In genomic region chr11:17504330-17505107, GRCh38 we compare ENCODE assay signal across 9 cellular contexts. TPM values are rescaled to one million over a fixed set of nuclear protein-coding genes. Genes with fewer than 3 reads are reported as not detected.
A peak's percentile ranks its signal among the peaks of the same experiment; 100 is the strongest.
DNase-seq lines count a peak whose midpoint lies in the region; ATAC-seq and TF ChIP-seq lines count a peak whose summit lies in the region.
"Had no signal": no experiment of that assay in that cellular context is flagged by ENCODE, and none has a peak within 500 bp of the region (broad histone marks: within the 10 kb centered on the region; RNA-seq: fewer than 3 reads in every experiment).

No MANE protein-coding gene starts in this region.

- CTCF ChIA-PET in mammary epithelial cell (lab: Charles Lee; ENCODE audit: low non-redundant PET): interaction anchor here (0.7 kb wide), 1 partner anchor 237 kb away, joined by 7 read pairs; no protein-coding TSS in a partner anchor

- no peaks in the 10 kb centered on the region for H3K79me2 ChIP-seq in mammary epithelial cell (ENCODE audit: insufficient read depth, low read length)

- H3K9me3 ChIP-seq in mammary epithelial cell (replicated peaks; ENCODE audit: insufficient read depth, low read length): no peaks in the 10 kb centered on the region

- no peaks in the 10 kb centered on the region for H3K27me3 ChIP-seq in mammary epithelial cell (ENCODE audit: insufficient read depth, low read length)
- H3K27me3 ChIP-seq in kidney epithelial cell (ENCODE audit: control insufficient read depth, insufficient read depth, low read length): peaks cover 2% of the 10 kb centered on the region

- no peak overlapping the region for H3K4me2 ChIP-seq in mammary epithelial cell (ENCODE audit: insufficient read depth, low read depth, low read length)

- peak; percentile 48 for ATAC-seq in HG02973 (IDR thresholded peaks at IDR 0.05; ENCODE audit: unreplicated experiment)
- ATAC-seq in HG03025 (IDR thresholded peaks at IDR 0.05; ENCODE audit: low FRiP score, unreplicated experiment): no peak

- intact Hi-C loops in mammary epithelial cell (cut with micrococcal nuclease): loop anchor here (1.0 to 10.0 kb wide), 5 partner anchors 118 to 717 kb away; no protein-coding TSS in a partner anchor

- no peak overlapping the region for H3K27ac ChIP-seq in mammary epithelial cell (ENCODE audit: insufficient read depth, low read depth, low read length)

- no TSS peak for BruUV-seq in mammary epithelial cell (replicated peaks; lab: Mats Ljungman, UMichigan)

- WGBS in mammary epithelial cell (ENCODE audit: low coverage, missing lambda C conversion rate): 16% methylated on average over 9 of the region's 9 CpGs

- no peaks in the 10 kb centered on the region for H3K36me3 ChIP-seq in mammary epithelial cell (ENCODE audit: insufficient read depth, low read length)
- H3K36me3 ChIP-seq in kidney epithelial cell (ENCODE audit: control insufficient read depth, insufficient read depth, low read length): no peaks in the 10 kb centered on the region

- in situ Hi-C loops in mammary epithelial cell (cut with MboI; ENCODE audit: low sequenced_read_pairs in 2 of 2): loop anchor here (5.0 to 25.0 kb wide), 3 partner anchors 120 to 567 kb away; partner anchors contain the start of gene KCNJ11 (in 1 of the 2)

- no peak overlapping the region for H3K4me3 ChIP-seq in mammary epithelial cell (replicated peaks in 1 of 3; ENCODE audit: insufficient read depth in 1 of 3, low read depth in 2 of 3, low read length in 3 of 3)
- no peak overlapping the region for H3K4me3 ChIP-seq in kidney epithelial cell (ENCODE audit: low read depth, low read length)

- H3K9ac ChIP-seq in mammary epithelial cell (ENCODE audit: insufficient read depth, low read length): no peak overlapping the region

- dilution Hi-C loops in mammary epithelial cell (cut with HindIII; ENCODE audit: low sequenced_read_pairs): no loop called here

- H2AFZ ChIP-seq in mammary epithelial cell (ENCODE audit: low read depth, low read length): no peak overlapping the region

- TF ChIP-seq CTCF in mammary epithelial cell (conservative IDR thresholded peaks at IDR 0.05 in 1 of 2, IDR thresholded peaks at IDR 0.05 in 1 of 2; ENCODE audit: extremely low read depth in 1 of 2, insufficient read depth in 1 of 2, low read depth in 1 of 2, low read length in 2 of 2): peak; percentile 93 to 96
- peak; percentile 93 for TF ChIP-seq CTCF in kidney epithelial cell (IDR thresholded peaks at IDR 0.05; ENCODE audit: insufficient read depth, low read length, poor library complexity, severe bottlenecking)

- DNase-seq in GDM1 (lab: John Stamatoyannopoulos, UW) (peak; percentile 37), NCI-H2171 treated with DMSO at 0.1 percent for 48 hours (lab: John Stamatoyannopoulos, UW) (peak; percentile 47), mammary epithelial cell (peak; percentile 48), kidney epithelial cell (ENCODE audit: low read depth) (no peak)
- DNase-seq in activated CD4-positive, CD25-positive, alpha-beta regulatory T cell (lab: John Stamatoyannopoulos, UW): peak; percentile 48 to 58 (median 50)
- DNase-seq in stimulated activated CD4-positive, alpha-beta T cell treated with anti-CD3 and anti-CD28 coated beads, Interleukin-2, amount 100 ng/mL, for 24 hours: peak; percentile 87

- H4K20me1 ChIP-seq in mammary epithelial cell (ENCODE audit: insufficient read depth, low read length): no peaks in the 10 kb centered on the region

- no peaks in the 10 kb centered on the region for H3K4me1 ChIP-seq in mammary epithelial cell (ENCODE audit: insufficient read depth, low read length)

RNA-seq across cellular contexts. Expression of gene ABCC8, which starts 27.9 kb away (rescaled TPM):
- total RNA-seq in mammary epithelial cell (under 1 TPM in 1 of 2 donors, not detected in 1; 0.17 TPM), kidney epithelial cell (not detected in 2 replicates)
- not detected for polyA plus RNA-seq in mammary epithelial cell
- not detected for polyA minus RNA-seq in mammary epithelial cell

RNA-seq across cellular contexts. Expression of gene USH1C, which starts 39.7 kb away (rescaled TPM):
- total RNA-seq in mammary epithelial cell (not detected), kidney epithelial cell (0.75 and 1.8 TPM in 2 replicates)
- not detected for polyA plus RNA-seq in mammary epithelial cell
- not detected for polyA minus RNA-seq in mammary epithelial cell

RNA-seq across cellular contexts. Expression of gene OTOG, which starts 42.5 kb away (rescaled TPM):
- total RNA-seq in mammary epithelial cell: not detected
- polyA plus RNA-seq in mammary epithelial cell: not detected
- not detected for polyA minus RNA-seq in mammary epithelial cell
- not detected in 2 replicates for total RNA-seq in kidney epithelial cell
- polyA plus RNA-seq: esophagus had no signal
